23 cellular contexts compared by ENCODE assay signal in the genomic region with DNA sequence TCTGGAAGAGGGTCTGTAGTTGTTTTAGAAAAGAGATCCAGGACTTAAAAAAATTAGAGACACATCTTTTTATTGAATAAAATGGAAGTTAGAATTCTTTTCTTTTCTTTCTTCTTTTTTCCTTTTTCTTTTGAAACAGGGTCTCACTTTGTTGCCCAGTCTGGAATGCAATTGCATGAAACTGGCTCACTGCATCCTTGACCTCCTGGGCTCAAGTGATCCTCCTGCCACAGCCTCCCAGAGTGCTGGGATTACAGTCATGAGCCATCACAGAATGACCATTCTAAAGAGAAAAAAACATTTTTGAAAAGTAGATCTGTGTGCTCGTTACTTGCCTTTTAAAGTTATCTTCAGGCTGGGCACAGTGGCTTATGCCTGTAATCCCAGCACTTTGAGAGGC. TPM values are rescaled to one million over a fixed set of nuclear protein-coding genes. Genes with fewer than 3 reads are reported as not detected.
DNase-seq lines count a peak whose midpoint lies in the region; ATAC-seq and TF ChIP-seq lines count a peak whose summit lies in the region.
"Had no signal": no experiment of that assay in that cellular context is flagged by ENCODE, and none has a peak within 500 bp of the region (broad histone marks: within the 10 kb centered on the region; RNA-seq: fewer than 3 reads in every experiment).

No MANE protein-coding gene starts in this region.

- H3K4me3 ChIP-seq in Loucy (ENCODE audit: low read length, poor library complexity, severe bottlenecking) = peak overlapping the region; percentile 56
- H3K4me3 ChIP-seq: K562 had no signal

- peaks cover 93% of the 10 kb centered on the region for H3K79me2 ChIP-seq in Loucy (ENCODE audit: insufficient read depth, low read length)

- H3K9me2 ChIP-seq in Loucy (replicated peaks; ENCODE audit: low read depth, low read length) = no peaks in the 10 kb centered on the region

- no peak for TF ChIP-seq CTCF in Loucy (conservative IDR thresholded peaks at IDR 0.05; ENCODE audit: low read length)
- no peak for TF ChIP-seq CTCF in nephron progenitor cell (IDR thresholded peaks at IDR 0.05)

- H2AFZ ChIP-seq in Loucy (ENCODE audit: low read length) = no peak overlapping the region

- peak overlapping the region; percentile 58 for H3K27ac Mint-ChIP-seq in activated naive CD8-positive, alpha-beta T cell
- no peak overlapping the region for H3K27ac Mint-ChIP-seq in activated naive CD8-positive, alpha-beta T cell treated with anti-CD3 and anti-CD28 coated beads for 36 hours
- H3K27ac Mint-ChIP-seq in T-helper 17 cell (peak overlapping the region; percentile 41), nephron progenitor cell (peak overlapping the region; percentile 78)
- H3K27ac Mint-ChIP-seq: HFFc6 had no signal

- no peaks in the 10 kb centered on the region for H3K9me3 Mint-ChIP-seq in activated naive CD8-positive, alpha-beta T cell (ENCODE audit: low read depth)
- H3K9me3 Mint-ChIP-seq in activated naive CD8-positive, alpha-beta T cell treated with anti-CD3 and anti-CD28 coated beads for 36 hours = no peaks in the 10 kb centered on the region
- no peaks in the 10 kb centered on the region for H3K9me3 Mint-ChIP-seq in nephron progenitor cell
- H3K9me3 Mint-ChIP-seq: CD4-positive, alpha-beta T cell; HFFc6 had no signal

- H4K20me1 ChIP-seq in Loucy (ENCODE audit: insufficient read depth, low read length, poor library complexity, severe bottlenecking) = peaks cover 55% of the 10 kb centered on the region

- peak overlapping the region; percentile 91 for H3K4me2 ChIP-seq in Loucy (ENCODE audit: low read depth, low read length, poor library complexity, severe bottlenecking)

- no peaks in the 10 kb centered on the region for H3F3A ChIP-seq in Loucy (ENCODE audit: low read depth)

- H3K4me3 Mint-ChIP-seq in activated naive CD8-positive, alpha-beta T cell = no peak overlapping the region
- H3K4me3 Mint-ChIP-seq in activated naive CD8-positive, alpha-beta T cell treated with anti-CD3 and anti-CD28 coated beads for 36 hours = no peak overlapping the region
- no peak overlapping the region for H3K4me3 Mint-ChIP-seq in T-helper 17 cell
- no peak overlapping the region for H3K4me3 Mint-ChIP-seq in nephron progenitor cell
- H3K4me3 Mint-ChIP-seq: HFFc6 had no signal

- H3K36me3 ChIP-seq in Loucy (ENCODE audit: insufficient read depth, low read length) = no peaks in the 10 kb centered on the region

- H3K4me1 ChIP-seq in Loucy (ENCODE audit: insufficient read depth, low read length, poor library complexity, severe bottlenecking) = peaks cover 57% of the 10 kb centered on the region
- H3K4me1 ChIP-seq: BE2C had no signal

- ATAC-seq in T-helper 17 cell = no peak
- no peak for ATAC-seq in HG02885 (IDR thresholded peaks at IDR 0.05; ENCODE audit: poor library complexity, unreplicated experiment)
- no peak for ATAC-seq in GM19023 (IDR thresholded peaks at IDR 0.05; ENCODE audit: unreplicated experiment)
- ATAC-seq: HCT116, K562 had no signal

- H3K9me3 ChIP-seq in Loucy (ENCODE audit: insufficient read depth, low read depth, low read length) = no peaks in the 10 kb centered on the region
- no peaks in the 10 kb centered on the region for H3K9me3 ChIP-seq in T-helper 17 cell (ENCODE audit: control insufficient read depth, low read length, poor library complexity, severe bottlenecking)
- H3K9me3 ChIP-seq: BE2C had no signal

- H3K27me3 ChIP-seq in Loucy (ENCODE audit: insufficient read depth, low read length, poor library complexity, severe bottlenecking) = peaks cover 6% of the 10 kb centered on the region
- H3K27me3 ChIP-seq: BE2C had no signal

- H3K36me3 Mint-ChIP-seq in activated naive CD8-positive, alpha-beta T cell = peaks cover 7% of the 10 kb centered on the region
- H3K36me3 Mint-ChIP-seq in activated naive CD8-positive, alpha-beta T cell treated with anti-CD3 and anti-CD28 coated beads for 36 hours = peaks cover 25% of the 10 kb centered on the region
- H3K36me3 Mint-ChIP-seq in T-helper 17 cell (ENCODE audit: low read depth) = no peaks in the 10 kb centered on the region
- H3K36me3 Mint-ChIP-seq in nephron progenitor cell (ENCODE audit: low read depth) = peaks cover 30% of the 10 kb centered on the region

- no peaks in the 10 kb centered on the region for H3K27me3 Mint-ChIP-seq in activated naive CD8-positive, alpha-beta T cell
- no peaks in the 10 kb centered on the region for H3K27me3 Mint-ChIP-seq in activated naive CD8-positive, alpha-beta T cell treated with anti-CD3 and anti-CD28 coated beads for 36 hours
- H3K27me3 Mint-ChIP-seq in T-helper 17 cell (no peaks in the 10 kb centered on the region), nephron progenitor cell (ENCODE audit: low read depth, poor library complexity) (no peaks in the 10 kb centered on the region)
- H3K27me3 Mint-ChIP-seq: CD4-positive, alpha-beta T cell had no signal

- H3K4me1 Mint-ChIP-seq in activated naive CD8-positive, alpha-beta T cell (ENCODE audit: low read depth) = peaks cover 60% of the 10 kb centered on the region
- peaks cover 46% of the 10 kb centered on the region for H3K4me1 Mint-ChIP-seq in activated naive CD8-positive, alpha-beta T cell treated with anti-CD3 and anti-CD28 coated beads for 36 hours
- H3K4me1 Mint-ChIP-seq in T-helper 17 cell (peaks cover 33% of the 10 kb centered on the region), nephron progenitor cell (peaks cover 38% of the 10 kb centered on the region)

- no peak for DNase-seq in activated naive CD8-positive, alpha-beta T cell treated with anti-CD3 and anti-CD28 coated beads for 36 hours
- DNase-seq in T-helper 17 cell (no peak), nephron progenitor cell (no peak), NCI-H2081 (lab: John Stamatoyannopoulos, UW) (no peak)
- DNase-seq: ACHN; BE2C; C1 segment of cervical spinal cord; CD4-positive, alpha-beta T cell; DMS153; DMS79; GDM1; GOT3; H7; HFFc6; IMR-90 had no signal

- no peak overlapping the region for H3K9ac ChIP-seq in Loucy (ENCODE audit: low read depth, low read length, poor library complexity, severe bottlenecking)

RNA-seq across cellular contexts. Expression of gene ATXN7, which starts 3.6 kb away (rescaled TPM):
- total RNA-seq in activated naive CD8-positive, alpha-beta T cell treated with anti-CD3 and anti-CD28 coated beads for 36 hours = 10 to 100 TPM; 26.5 to 28.6 TPM
- total RNA-seq in T-helper 17 cell = 100 to 1,000 TPM; 165 to 205 TPM

RNA-seq across cellular contexts. Expression of gene THOC7, which starts 3.6 kb away (rescaled TPM):
- total RNA-seq in activated naive CD8-positive, alpha-beta T cell treated with anti-CD3 and anti-CD28 coated beads for 36 hours = 10 to 100 TPM; 85.4 to 92.7 TPM
- total RNA-seq in T-helper 17 cell = 10 to 100 TPM; 29.9 to 36.6 TPM

RNA-seq across cellular contexts. Expression of gene SCAANT1, which starts 45.0 kb away (rescaled TPM):
- total RNA-seq in activated naive CD8-positive, alpha-beta T cell treated with anti-CD3 and anti-CD28 coated beads for 36 hours = not detected
- 1 to 10 TPM in 1 of 2 donors, not detected in 1; 1.7 TPM for total RNA-seq in T-helper 17 cell
- total RNA-seq: Daoy, H7, HFFc6, HT1080, IMR-90, K562 had no signal

RNA-seq across cellular contexts. Expression of gene C3orf49, which starts 48.1 kb away (rescaled TPM):
- not detected for total RNA-seq in activated naive CD8-positive, alpha-beta T cell treated with anti-CD3 and anti-CD28 coated beads for 36 hours
- total RNA-seq in T-helper 17 cell = not detected
- total RNA-seq: CD4-positive, alpha-beta T cell; Daoy; H7; HFFc6; IMR-90; K562 had no signal

Comparison
In these comparisons a context has a peak if more than half of its experiments do, and no peak if none do; other contexts are left out.
1. RNA of gene ATXN7, which starts 3.6 kb away (total RNA-seq): 165 to 205 TPM in T-helper 17 cell; 26.5 to 28.6 TPM in activated naive CD8-positive, alpha-beta T cell treated with anti-CD3 and anti-CD28 coated beads for 36 hours; every median in the first group is over 4 times any median in the second.